28 cellular contexts compared by ENCODE assay signal in the genomic region with DNA sequence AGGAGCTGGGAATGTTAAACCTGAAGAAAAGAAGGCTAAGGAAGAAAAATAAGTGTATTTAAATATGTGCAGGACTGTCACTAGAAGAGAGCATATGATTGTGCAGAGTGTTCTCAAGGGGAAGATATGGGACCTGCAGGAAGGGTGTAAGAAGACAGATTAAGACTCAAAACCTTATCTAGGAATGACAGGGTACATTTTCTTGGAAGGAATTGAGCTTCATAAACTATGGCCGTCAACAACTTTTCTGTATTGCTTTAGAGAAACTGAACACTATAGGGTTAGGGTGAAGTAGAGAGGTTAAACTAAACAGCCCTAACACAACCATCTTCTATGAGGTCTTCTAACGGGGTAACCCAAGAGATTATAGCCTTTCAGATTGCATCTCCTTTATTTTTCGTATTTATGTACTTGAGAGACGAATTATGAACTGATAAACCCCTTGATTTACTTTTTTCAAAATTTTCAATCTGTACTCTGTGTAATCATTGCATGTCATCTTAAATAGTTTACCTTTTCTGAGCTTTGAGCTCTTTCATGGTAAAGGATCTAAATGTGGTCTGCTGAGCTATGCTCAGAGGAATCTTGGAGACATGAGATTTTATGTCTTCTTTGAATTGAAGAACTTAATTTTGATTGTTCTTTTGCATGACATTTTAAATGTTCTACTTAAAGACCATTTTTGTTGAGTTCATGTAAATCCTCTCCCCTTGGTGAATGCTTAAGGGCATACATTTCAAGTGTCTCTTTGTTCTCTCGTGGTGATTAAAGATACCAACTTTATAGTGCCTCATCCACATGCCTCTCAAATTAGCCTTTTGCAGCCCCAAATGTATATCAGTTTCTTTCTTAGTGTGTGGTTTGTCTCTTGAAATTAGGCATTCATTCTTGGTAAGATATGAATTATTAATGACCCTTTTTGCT.
"Had no signal": no experiment of that assay in that cellular context is flagged by ENCODE, and none has a peak within 500 bp of the region (broad histone marks: within the 10 kb centered on the region; RNA-seq: fewer than 3 reads in every experiment).

No MANE protein-coding gene starts in this region.

- H3K27me3 Mint-ChIP-seq: activated naive CD8-positive, alpha-beta T cell treated with anti-CD3 and anti-CD28 coated beads, Interleukin-2, amount 50 U/mL, for 24 hours; T-cell had no signal

- H3K27ac Mint-ChIP-seq: activated CD8-positive, alpha-beta T cell treated with anti-CD3 and anti-CD28 coated beads, Interleukin-2, amount 10 ng/mL, durations not matched to agents 7 days and 5 days; activated naive CD8-positive, alpha-beta T cell treated with anti-CD3 and anti-CD28 coated beads, Interleukin-2, amount 50 U/mL, for 24 hours; T-cell; WTC11 had no signal

- H3K4me1 Mint-ChIP-seq: activated naive CD8-positive, alpha-beta T cell treated with anti-CD3 and anti-CD28 coated beads, Interleukin-2, amount 50 U/mL, for 24 hours; T-cell had no signal

- H3K4me3 Mint-ChIP-seq: activated CD8-positive, alpha-beta T cell treated with anti-CD3 and anti-CD28 coated beads, Interleukin-2, amount 10 ng/mL, durations not matched to agents 7 days and 5 days; activated naive CD8-positive, alpha-beta T cell treated with anti-CD3 and anti-CD28 coated beads, Interleukin-2, amount 50 U/mL, for 24 hours; activated T-cell treated with anti-CD3 and anti-CD28 coated beads, Interleukin-2, amount 50 U/mL, for 4 hours; T-cell; WTC11 had no signal

- ATAC-seq: activated CD8-positive, alpha-beta T cell treated with anti-CD3 and anti-CD28 coated beads, Interleukin-2, amount 10 ng/mL, durations not matched to agents 7 days and 5 days; activated naive CD4-positive, alpha-beta T cell treated with anti-CD3 and anti-CD28 coated beads, Interleukin-2, amount 50 U/mL, for 72 hours; activated naive CD8-positive, alpha-beta T cell treated with anti-CD3 and anti-CD28 coated beads, Interleukin-2, amount 50 U/mL, for 24 hours; activated T-cell treated with anti-CD3 and anti-CD28 coated beads, Interleukin-2, amount 50 U/mL, for 4 hours; body of pancreas; PC-3; T-cell; WTC11 had no signal

- H3K9me3 Mint-ChIP-seq: activated naive CD4-positive, alpha-beta T cell treated with anti-CD3 and anti-CD28 coated beads, Interleukin-2, amount 50 U/mL, for 72 hours; activated naive CD8-positive, alpha-beta T cell treated with anti-CD3 and anti-CD28 coated beads, Interleukin-2, amount 50 U/mL, for 24 hours; activated T-cell treated with anti-CD3 and anti-CD28 coated beads, Interleukin-2, amount 50 U/mL, for 4 hours; T-cell; WTC11 had no signal

- DNase-seq: activated CD4-positive, alpha-beta T cell treated with anti-CD3 and anti-CD28 coated beads for 48 hours; activated CD4-positive, alpha-beta T cell treated with anti-CD3 and anti-CD28 coated beads, Interleukin-2, amount 50 U/mL, for 4 hours; activated CD4-positive, CD25-positive, alpha-beta regulatory T cell treated with anti-CD3 and anti-CD28 coated beads, Interleukin-2, amount 50 U/mL, for 72 hours; activated CD8-positive, alpha-beta T cell treated with anti-CD3 and anti-CD28 coated beads, Interleukin-2, amount 10 ng/mL, durations not matched to agents 7 days and 5 days; activated effector memory CD4-positive, alpha-beta T cell treated with anti-CD3 and anti-CD28 coated beads, Interleukin-2, amount 50 U/mL, for 16 hours; activated naive CD4-positive, alpha-beta T cell treated with Interleukin-2 at 50 U/mL for 16 hours; activated naive CD8-positive, alpha-beta T cell treated with anti-CD3 and anti-CD28 coated beads, Interleukin-2, amount 50 U/mL, for 24 hours; activated T-cell treated with anti-CD3 and anti-CD28 coated beads, Interleukin-2, amount 50 U/mL, for 4 hours; amniotic stem cell; body of pancreas; central memory CD4-positive, alpha-beta T cell; Kasumi-1; NCI-H146; NCI-H187 treated with DMSO at 0.1 percent for 48 hours; NCI-H345; NCI-H510A; NCI-H526 treated with DMSO at 0.1 percent for 48 hours; NCI-H82; NK-92 treated with Interleukin-12 subunit alpha and Interleukin-12 subunit beta, amount 100 ng/mL, for 24 hours; PC-3; SHP77 treated with DMSO at 0.1 percent for 48 hours; T-cell; T-helper 2 cell; T1000 had no signal

- FAIRE-seq: bronchial epithelial cell, RCC 7860 had no signal
